Comparison of ENCODE assay signal across 9 cellular contexts in the genomic region with DNA sequence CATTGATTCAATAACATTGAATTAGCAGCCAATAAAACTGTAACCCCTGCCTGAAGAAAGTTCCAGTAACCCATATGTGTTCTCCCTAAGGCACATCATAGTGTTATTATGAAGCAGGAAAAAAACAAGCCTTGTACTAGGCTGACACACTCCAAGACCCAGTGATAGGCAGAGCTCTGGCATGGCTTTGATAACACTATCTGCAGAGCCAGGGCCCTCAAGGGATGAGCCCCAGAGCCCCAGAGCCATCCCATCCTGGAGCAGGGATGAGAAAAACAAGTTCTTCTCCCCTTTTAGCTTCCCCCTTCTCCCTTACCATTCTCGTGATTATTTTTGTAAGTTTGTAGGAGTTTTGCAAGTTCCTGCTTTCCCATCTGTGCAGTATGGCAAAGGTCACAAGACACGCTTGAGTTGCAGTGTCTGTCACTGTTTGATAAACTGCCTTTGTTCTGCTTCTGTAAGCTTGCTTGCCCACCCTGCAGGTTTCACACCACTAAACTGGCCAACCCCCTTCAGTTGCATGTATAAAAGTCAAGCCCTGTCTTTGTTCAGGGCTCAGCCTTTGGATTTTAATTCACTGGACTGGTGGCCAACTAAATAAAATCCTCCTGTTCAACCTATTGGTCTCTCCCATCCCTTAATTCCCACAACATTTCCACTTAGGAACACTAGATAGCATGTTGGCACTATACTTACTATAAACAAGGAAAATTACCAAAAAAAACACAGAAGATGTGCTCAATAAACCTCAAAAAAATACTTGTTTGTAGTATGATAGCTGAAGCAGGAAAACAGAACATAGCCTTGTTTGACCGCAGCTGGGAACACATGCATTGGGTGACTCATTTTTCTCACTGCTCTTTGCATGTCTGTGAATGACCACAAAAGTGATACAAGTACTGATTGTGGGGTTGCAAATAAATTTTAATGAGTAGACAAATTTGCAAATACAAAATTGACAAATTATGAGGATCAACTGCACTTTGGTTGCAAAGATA. TPM values are rescaled to one million over a fixed set of nuclear protein-coding genes. Genes with fewer than 3 reads are reported as not detected.
DNase-seq lines count a peak whose midpoint lies in the region; ATAC-seq lines count a peak whose summit lies in the region.
"Had no signal": no experiment of that assay in that cellular context is flagged by ENCODE, and none has a peak within 500 bp of the region (broad histone marks: within the 10 kb centered on the region; RNA-seq: fewer than 3 reads in every experiment).

No MANE protein-coding gene starts in this region.

- in situ Hi-C loops in G401 (cut with HindIII; ENCODE audit: low sequenced_read_pairs) = no loop called here

- ATAC-seq in GM18867 (IDR thresholded peaks at IDR 0.05; ENCODE audit: unreplicated experiment) (peak; percentile 73), HG03025 (IDR thresholded peaks at IDR 0.05; ENCODE audit: low FRiP score, unreplicated experiment) (peak; percentile 56)

- DNase-seq in SKM-1 treated with dmso at 0.1 percent for 144 hours (lab: John Stamatoyannopoulos, UW; ENCODE audit: unreplicated experiment) (peak; percentile 57), myocyte (ENCODE audit: low read depth) (peak; percentile 60), NCI-H187 treated with DMSO at 0.1 percent for 48 hours (lab: John Stamatoyannopoulos, UW) (no peak), mucosa of gallbladder (ENCODE audit: low spot score) (no peak), G401 (ENCODE audit: low spot score) (no peak)
- DNase-seq in activated T-cell treated with anti-CD3 and anti-CD28 coated beads, Interleukin-2, amount 50 U/mL, for 1 hour = no peak
- DNase-seq: activated naive CD8-positive, alpha-beta T cell treated with anti-CD3 and anti-CD28 coated beads, Interleukin-2, amount 10 ng/mL, durations not matched to agents 7 days and 5 days had no signal

RNA-seq across cellular contexts. Expression of gene GUCY1A2, which starts 22.5 kb away (rescaled TPM):
- 0.21 and 0.29 TPM in 2 replicates for total RNA-seq in myocyte
- 0.04 TPM for polyA plus RNA-seq in myocyte (2012)
- total RNA-seq in mucosa of gallbladder = 3.2 TPM
- total RNA-seq in G401 (2014; rRNA removed; shearing (Covaris generic)) = 7.6 and 13.8 TPM in 2 replicates
- total RNA-seq: activated naive CD8-positive, alpha-beta T cell treated with anti-CD3 and anti-CD28 coated beads, Interleukin-2, amount 10 ng/mL, durations not matched to agents 7 days and 5 days had no signal

Comparison
In these comparisons a context has a peak if more than half of its experiments do, and no peak if none do; other contexts are left out.
1. DNase-seq: peak in SKM-1 treated with dmso at 0.1 percent for 144 hours (single experiment) and myocyte (single experiment); none in NCI-H187 treated with DMSO at 0.1 percent for 48 hours (single experiment), activated T-cell treated with anti-CD3 and anti-CD28 coated beads, Interleukin-2, amount 50 U/mL, for 1 hour (single experiment), mucosa of gallbladder (single experiment) and G401 (single experiment).